Comparison of ENCODE assay signal across 22 cellular contexts in genomic region chr15:39269821-39270220, GRCh38.
DNase-seq lines count a peak whose midpoint lies in the region; ATAC-seq and TF ChIP-seq lines count a peak whose summit lies in the region.
"Had no signal": no experiment of that assay in that cellular context is flagged by ENCODE, and none has a peak within 500 bp of the region (broad histone marks: within the 10 kb centered on the region; RNA-seq: fewer than 3 reads in every experiment).

No MANE protein-coding gene starts in this region.

- H3K27me3 ChIP-seq in body of pancreas (no peaks in the 10 kb centered on the region), PC-9 (ENCODE audit: insufficient read depth, low read depth) (no peaks in the 10 kb centered on the region)
- H3K27me3 ChIP-seq: heart left ventricle had no signal

- no peak for ATAC-seq in body of pancreas
- ATAC-seq in HG03280 (IDR thresholded peaks at IDR 0.05; ENCODE audit: unreplicated experiment): no peak
- ATAC-seq: activated CD8-positive, alpha-beta T cell treated with anti-CD3 and anti-CD28 coated beads for 36 hours; heart left ventricle; left ventricle myocardium superior; right cardiac atrium had no signal

- H3K36me3 ChIP-seq in body of pancreas (replicated peaks in 1 of 2; ENCODE audit: insufficient read depth in 1 of 2, low read depth in 2 of 2) (no peaks in the 10 kb centered on the region), PC-9 (ENCODE audit: low read depth) (no peaks in the 10 kb centered on the region)
- H3K36me3 ChIP-seq: heart left ventricle, thoracic aorta had no signal

- no peak for TF ChIP-seq POLR2A in body of pancreas (IDR thresholded peaks at IDR 0.05)

- BruUV-seq in PC-9 (replicated peaks; lab: Mats Ljungman, UMichigan): no TSS peak

- WGBS in body of pancreas, 2 donors: 72 to 82% methylated on average over 4 of the region's 4 CpGs

- POLR2A ChIA-PET in GM10248 (lab: Yijun Ruan, JAX) (no interaction called here), PC-9 (lab: Charles Lee; ENCODE audit: unreplicated experiment) (no interaction called here)

- no peak overlapping the region for H2AFZ ChIP-seq in PC-9

- H3K4me3 ChIP-seq in body of pancreas (no peak overlapping the region), PC-9 (no peak overlapping the region)
- H3K4me3 ChIP-seq: heart left ventricle, thoracic aorta had no signal

- no peak overlapping the region for H3K4me2 ChIP-seq in PC-9

- H3K79me2 ChIP-seq in PC-9 (ENCODE audit: low read depth): no peaks in the 10 kb centered on the region

- H3K9me3 ChIP-seq in body of pancreas (no peaks in the 10 kb centered on the region), PC-9 (ENCODE audit: insufficient read depth, low read depth) (no peaks in the 10 kb centered on the region)
- H3K9me3 ChIP-seq: heart left ventricle, thoracic aorta had no signal

- H3K4me1 ChIP-seq in body of pancreas (peaks cover 65% of the 10 kb centered on the region), PC-9 (replicated peaks; ENCODE audit: insufficient read depth) (peaks cover 19% of the 10 kb centered on the region)

- H3K27ac ChIP-seq in body of pancreas (peak overlapping the region in 3 of 4 donors; percentile 14 to 89 (median 19)), PC-9 (no peak overlapping the region)
- H3K27ac ChIP-seq: thoracic aorta had no signal

- peaks cover 14% of the 10 kb centered on the region; the same call in 1 of the 2 replicates for H3F3A ChIP-seq in PC-9 (ENCODE audit: insufficient read depth, low read depth)

- intact Hi-C loops in body of pancreas (cut with DNase I): no loop called here
- intact Hi-C loops in PC-9 (cut with micrococcal nuclease; ENCODE audit: unreplicated experiment): loop anchor here (5.0 kb wide), 1 partner anchor 98 kb away; no protein-coding TSS in a partner anchor

- peak; percentile 30 for DNase-seq in COLO829 (ENCODE audit: low spot score)
- peak; percentile 18 for DNase-seq in NCI-H187 treated with DMSO at 0.1 percent for 48 hours (lab: John Stamatoyannopoulos, UW)
- DNase-seq in body of pancreas: peak in 1 of 4 donors; percentile 15
- DNase-seq in myocyte (ENCODE audit: low read depth): peak; percentile 46
- DNase-seq in GM10248 (ENCODE audit: extremely low spot score): no peak
- DNase-seq in PC-9: no peak
- no peak for DNase-seq in SKM-1 treated with dmso at 0.1 percent for 144 hours (lab: John Stamatoyannopoulos, UW; ENCODE audit: unreplicated experiment)
- DNase-seq: activated CD4-positive, CD25-positive, alpha-beta regulatory T cell; activated CD8-positive, alpha-beta T cell treated with anti-CD3 and anti-CD28 coated beads for 36 hours; activated naive CD4-positive, alpha-beta T cell treated with anti-CD3 and anti-CD28 coated beads for 36 hours; activated T-cell treated with anti-CD3 and anti-CD28 coated beads, Interleukin-2, amount 50 U/mL, for 1 hour; AML-193; aorta; cerebellar nuclear complex; heart left ventricle; immature natural killer cell; left ventricle myocardium superior; nucleus accumbens; right cardiac atrium; T-helper 2 cell had no signal

- H3K9me2 ChIP-seq in PC-9 (ENCODE audit: insufficient read depth): no peaks in the 10 kb centered on the region

- TF ChIP-seq CTCF in body of pancreas (IDR thresholded peaks at IDR 0.05) (no peak), GM10248 (IDR thresholded peaks at IDR 0.05; ENCODE audit: control extremely low read depth, extremely low read depth, low read depth, missing control alignments) (no peak), PC-9 (conservative IDR thresholded peaks at IDR 0.05) (no peak)

- CTCF ChIA-PET in GM10248 (lab: Yijun Ruan, JAX): interaction anchor here (1.1 kb wide), 1 partner anchor 20 kb away, joined by 3 read pairs; no protein-coding TSS in a partner anchor
- CTCF ChIA-PET in PC-9 (lab: Charles Lee): no interaction called here

- H4K20me1 ChIP-seq in PC-9 (ENCODE audit: insufficient read depth): no peaks in the 10 kb centered on the region

Comparison
In these comparisons a context has a peak if more than half of its experiments do, and no peak if none do; other contexts are left out.
1. DNase-seq: peak in COLO829 (single experiment), NCI-H187 treated with DMSO at 0.1 percent for 48 hours (single experiment) and myocyte (single experiment); none in GM10248 (single experiment), PC-9 (0 of 2) and SKM-1 treated with dmso at 0.1 percent for 144 hours (single experiment).